In genomic region chr2:14219306-14219705, GRCh38 we compare ENCODE assay signal across 33 cellular contexts.
"Had no signal": no experiment of that assay in that cellular context is flagged by ENCODE, and none has a peak within 500 bp of the region (broad histone marks: within the 10 kb centered on the region; RNA-seq: fewer than 3 reads in every experiment).

No MANE protein-coding gene starts in this region.

- H3K36me3 Mint-ChIP-seq: activated naive CD4-positive, alpha-beta T cell treated with anti-CD3 and anti-CD28 coated beads, Interleukin-2, amount 10 ng/mL, durations not matched to agents 7 days and 5 days; activated naive CD4-positive, alpha-beta T cell treated with anti-CD3 and anti-CD28 coated beads, Interleukin-2, amount 50 U/mL, for 72 hours; activated naive CD8-positive, alpha-beta T cell treated with anti-CD3 and anti-CD28 coated beads, Interleukin-2, amount 10 ng/mL, durations not matched to agents 7 days and 5 days; brain; WTC11 had no signal

- FAIRE-seq: colon had no signal

- H3K27ac ChIP-seq: ascending aorta, gastrocnemius medialis, heart left ventricle, VCaP had no signal

- H3K4me3 Mint-ChIP-seq: activated CD4-positive, alpha-beta memory T cell treated with anti-CD3 and anti-CD28 coated beads, Interleukin-2, amount 10 ng/mL, durations not matched to agents 7 days and 5 days; activated CD4-positive, alpha-beta T cell treated with anti-CD3 and anti-CD28 coated beads, Interleukin-2, amount 10 ng/mL, durations not matched to agents 7 days and 5 days; activated naive CD4-positive, alpha-beta T cell treated with anti-CD3 and anti-CD28 coated beads, Interleukin-2, amount 10 ng/mL, durations not matched to agents 7 days and 5 days; activated naive CD8-positive, alpha-beta T cell treated with anti-CD3 and anti-CD28 coated beads, Interleukin-2, amount 10 ng/mL, durations not matched to agents 7 days and 5 days; activated T-cell treated with anti-CD3 and anti-CD28 coated beads, Interleukin-2, amount 50 U/mL, for 24 hours; activated T-cell treated with anti-CD3 and anti-CD28 coated beads, Interleukin-2, amount 50 U/mL, for 72 hours; brain; effector memory CD8-positive, alpha-beta T cell; T-helper 17 cell; T-helper 2 cell treated with Interferon-gamma antibody and Interleukin-4, amounts not matched to agents 5 μg/mL and 100 μg/mL, for 36 hours; WTC11 had no signal

- H3K4me1 ChIP-seq: ascending aorta, gastrocnemius medialis, heart left ventricle had no signal

- H3K27me3 Mint-ChIP-seq: activated CD4-positive, alpha-beta memory T cell treated with anti-CD3 and anti-CD28 coated beads, Interleukin-2, amount 10 ng/mL, durations not matched to agents 7 days and 5 days; activated CD4-positive, alpha-beta T cell treated with anti-CD3 and anti-CD28 coated beads, Interleukin-2, amount 10 ng/mL, durations not matched to agents 7 days and 5 days; activated naive CD4-positive, alpha-beta T cell treated with anti-CD3 and anti-CD28 coated beads, Interleukin-2, amount 10 ng/mL, durations not matched to agents 7 days and 5 days; activated naive CD8-positive, alpha-beta T cell treated with anti-CD3 and anti-CD28 coated beads, Interleukin-2, amount 10 ng/mL, durations not matched to agents 7 days and 5 days; activated T-cell treated with anti-CD3 and anti-CD28 coated beads, Interleukin-2, amount 50 U/mL, for 24 hours; brain; effector memory CD8-positive, alpha-beta T cell; T-helper 17 cell had no signal

- H3K27me3 ChIP-seq: ascending aorta, gastrocnemius medialis, heart left ventricle had no signal

- H3K4me1 Mint-ChIP-seq: activated CD4-positive, alpha-beta memory T cell treated with anti-CD3 and anti-CD28 coated beads, Interleukin-2, amount 10 ng/mL, durations not matched to agents 7 days and 5 days; activated CD4-positive, alpha-beta T cell treated with anti-CD3 and anti-CD28 coated beads, Interleukin-2, amount 10 ng/mL, durations not matched to agents 7 days and 5 days; activated naive CD4-positive, alpha-beta T cell treated with anti-CD3 and anti-CD28 coated beads, Interleukin-2, amount 10 ng/mL, durations not matched to agents 7 days and 5 days; activated naive CD8-positive, alpha-beta T cell treated with anti-CD3 and anti-CD28 coated beads, Interleukin-2, amount 10 ng/mL, durations not matched to agents 7 days and 5 days; T-helper 17 cell had no signal

- H3K27ac Mint-ChIP-seq: activated CD4-positive, alpha-beta memory T cell treated with anti-CD3 and anti-CD28 coated beads, Interleukin-2, amount 10 ng/mL, durations not matched to agents 7 days and 5 days; activated CD4-positive, alpha-beta T cell treated with anti-CD3 and anti-CD28 coated beads, Interleukin-2, amount 10 ng/mL, durations not matched to agents 7 days and 5 days; activated naive CD4-positive, alpha-beta T cell treated with anti-CD3 and anti-CD28 coated beads, Interleukin-2, amount 10 ng/mL, durations not matched to agents 7 days and 5 days; activated naive CD4-positive, alpha-beta T cell treated with anti-CD3 and anti-CD28 coated beads, Interleukin-2, amount 50 U/mL, for 72 hours; activated naive CD8-positive, alpha-beta T cell treated with anti-CD3 and anti-CD28 coated beads, Interleukin-2, amount 10 ng/mL, durations not matched to agents 7 days and 5 days; activated T-cell treated with anti-CD3 and anti-CD28 coated beads, Interleukin-2, amount 50 U/mL, for 24 hours; activated T-cell treated with anti-CD3 and anti-CD28 coated beads, Interleukin-2, amount 50 U/mL, for 72 hours; effector memory CD8-positive, alpha-beta T cell; T-helper 17 cell; T-helper 2 cell treated with Interferon-gamma antibody and Interleukin-4, amounts not matched to agents 5 μg/mL and 100 μg/mL, for 36 hours; WTC11 had no signal

- H3K9me3 Mint-ChIP-seq: activated CD4-positive, alpha-beta T cell treated with anti-CD3 and anti-CD28 coated beads, Interleukin-2, amount 10 ng/mL, durations not matched to agents 7 days and 5 days; activated naive CD4-positive, alpha-beta T cell treated with anti-CD3 and anti-CD28 coated beads, Interleukin-2, amount 10 ng/mL, durations not matched to agents 7 days and 5 days; activated T-cell treated with anti-CD3 and anti-CD28 coated beads, Interleukin-2, amount 50 U/mL, for 24 hours; brain; WTC11 had no signal

- H3K36me3 ChIP-seq: ascending aorta, gastrocnemius medialis, heart left ventricle had no signal

- H3K4me3 ChIP-seq: ascending aorta, gastrocnemius medialis, heart left ventricle had no signal

- DNase-seq: activated CD4-positive, alpha-beta memory T cell treated with anti-CD3 and anti-CD28 coated beads, Interleukin-2, amount 10 ng/mL, durations not matched to agents 7 days and 5 days; activated CD4-positive, alpha-beta T cell treated with anti-CD3 and anti-CD28 coated beads for 1 hour; activated CD4-positive, alpha-beta T cell treated with anti-CD3 and anti-CD28 coated beads for 4 hours; activated CD4-positive, alpha-beta T cell treated with anti-CD3 and anti-CD28 coated beads, Interleukin-2, amount 10 ng/mL, durations not matched to agents 7 days and 5 days; activated CD4-positive, alpha-beta T cell treated with anti-CD3 and anti-CD28 coated beads, Interleukin-2, amount 50 U/mL, for 4 hours; activated CD8-positive, alpha-beta memory T cell treated with anti-CD3 and anti-CD28 coated beads, Interleukin-2, amount 50 U/mL, for 48 hours; activated gamma-delta T cell; activated naive CD4-positive, alpha-beta T cell; activated naive CD4-positive, alpha-beta T cell treated with anti-CD3 and anti-CD28 coated beads, Interleukin-2, amount 10 ng/mL, durations not matched to agents 7 days and 5 days; activated naive CD8-positive, alpha-beta T cell treated with anti-CD3 and anti-CD28 coated beads, Interleukin-2, amount 10 ng/mL, durations not matched to agents 7 days and 5 days; activated T-cell treated with anti-CD3 and anti-CD28 coated beads for 4 hours; activated T-cell treated with anti-CD3 and anti-CD28 coated beads, Interleukin-2, amount 50 U/mL, for 24 hours; activated T-cell treated with anti-CD3 and anti-CD28 coated beads, Interleukin-2, amount 50 U/mL, for 72 hours; caudate nucleus; cortex of kidney; dermis blood vessel endothelial cell; effector CD4-positive, alpha-beta T cell; effector memory CD8-positive, alpha-beta T cell; foreskin fibroblast; gastrocnemius medialis; glutamatergic neuron; heart left ventricle; T-helper 1 cell; T-helper 17 cell; T1000 had no signal

- ATAC-seq: activated naive CD4-positive, alpha-beta T cell treated with anti-CD3 and anti-CD28 coated beads, Interleukin-2, amount 50 U/mL, for 72 hours; activated T-cell treated with anti-CD3 and anti-CD28 coated beads, Interleukin-2, amount 50 U/mL, for 72 hours; effector memory CD8-positive, alpha-beta T cell; esophagus mucosa; gastrocnemius medialis; heart left ventricle; T-helper 17 cell; WTC11 had no signal
